In genomic region chr11:35487532-35488078, GRCh38 we compare ENCODE assay signal across 8 cellular contexts.
DNase-seq lines count a peak whose midpoint lies in the region; ATAC-seq and TF ChIP-seq lines count a peak whose summit lies in the region.

No MANE protein-coding gene starts in this region.

- H3K27ac ChIP-seq in OCI-LY3 (ENCODE audit: low read length) = no peak overlapping the region

- no peaks in the 10 kb centered on the region for H3K79me2 ChIP-seq in OCI-LY3 (ENCODE audit: low read length)

- peak; percentile 60 for TF ChIP-seq CTCF in OCI-LY3 (IDR thresholded peaks at IDR 0.05; ENCODE audit: low read depth, low read length)
- TF ChIP-seq CTCF in retinal pigment epithelial cell (conservative IDR thresholded peaks at IDR 0.05; ENCODE audit: low read depth, low read length) = peak; percentile 69

- no peak overlapping the region for H3K4me2 ChIP-seq in OCI-LY3 (ENCODE audit: low read length)

- ATAC-seq in HG03439 (IDR thresholded peaks at IDR 0.05; ENCODE audit: unreplicated experiment) = no peak
- no peak for ATAC-seq in HG03460 (IDR thresholded peaks at IDR 0.05; ENCODE audit: unreplicated experiment)
- no peak for ATAC-seq in HG02798 (IDR thresholded peaks at IDR 0.05; ENCODE audit: poor library complexity, unreplicated experiment)

- H3K9ac ChIP-seq in OCI-LY3 (ENCODE audit: low read length) = no peak overlapping the region

- H2AFZ ChIP-seq in OCI-LY3 (ENCODE audit: low read depth, low read length) = no peak overlapping the region

- no peaks in the 10 kb centered on the region for H3K36me3 ChIP-seq in OCI-LY3 (replicated peaks; ENCODE audit: low read depth, low read length)

- peaks cover 54% of the 10 kb centered on the region for H3K27me3 ChIP-seq in OCI-LY3 (ENCODE audit: low read depth, low read length)

- H3K9me3 ChIP-seq in OCI-LY3 (ENCODE audit: insufficient read depth, low read length) = peaks cover 10% of the 10 kb centered on the region; the same call in 1 of the 2 replicates

- H3K4me3 ChIP-seq in OCI-LY3 (ENCODE audit: low read length) = no peak overlapping the region
- no peak overlapping the region for H3K4me3 ChIP-seq in retinal pigment epithelial cell (ENCODE audit: low read length)

- no peaks in the 10 kb centered on the region for H3K4me1 ChIP-seq in OCI-LY3 (ENCODE audit: low read length)

- DNase-seq in NCI-H510A treated with DMSO at 0.1 percent for 48 hours (lab: John Stamatoyannopoulos, UW) (peak; percentile 5), NCI-H510A (lab: John Stamatoyannopoulos, UW) (no peak), fibroblast of peridontal ligament (ENCODE audit: extremely low read depth) (peak; percentile 78), retinal pigment epithelial cell (ENCODE audit: low read depth) (peak; percentile 12)

- no peaks in the 10 kb centered on the region for H4K20me1 ChIP-seq in OCI-LY3 (ENCODE audit: insufficient read depth, low read length)
